Comparison of ENCODE assay signal across 17 cellular contexts in the genomic region with DNA sequence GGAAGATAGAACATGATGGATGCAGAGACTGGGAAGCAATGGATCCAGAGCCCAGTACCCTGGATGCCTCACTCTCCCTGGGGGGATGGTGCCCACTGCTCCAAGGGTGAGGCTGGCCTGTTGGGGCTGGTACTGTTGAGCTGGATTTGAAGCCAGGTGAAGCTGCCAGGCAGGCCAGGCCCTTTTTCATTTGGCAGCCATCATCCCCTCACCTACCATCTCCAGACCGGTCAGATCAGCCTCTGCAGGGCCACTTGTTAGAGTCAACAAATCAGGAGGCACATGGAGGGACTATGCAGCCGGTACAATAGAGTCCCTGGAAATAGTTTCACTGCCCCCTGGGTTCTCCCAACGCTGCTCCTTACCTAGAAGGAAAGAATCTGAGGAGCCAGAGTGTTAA. TPM values are rescaled to one million over a fixed set of nuclear protein-coding genes. Genes with fewer than 3 reads are reported as not detected.
A peak's percentile ranks its signal among the peaks of the same experiment; 100 is the strongest.
DNase-seq lines count a peak whose midpoint lies in the region; ATAC-seq and TF ChIP-seq lines count a peak whose summit lies in the region.
"Had no signal": no experiment of that assay in that cellular context is flagged by ENCODE, and none has a peak within 500 bp of the region (broad histone marks: within the 10 kb centered on the region; RNA-seq: fewer than 3 reads in every experiment).

No MANE protein-coding gene starts in this region.

- intact Hi-C loops in CD14-positive monocyte (cut with micrococcal nuclease) (no loop called here), natural killer cell (cut with micrococcal nuclease) (no loop called here)

- H3K36me3 Mint-ChIP-seq in CD14-positive monocyte (peaks cover 54 to 80% of the 10 kb centered on the region in 2 donors), natural killer cell (no peaks in the 10 kb centered on the region)
- peaks cover 20 to 63% of the 10 kb centered on the region in 2 donors for H3K36me3 Mint-ChIP-seq in activated naive CD4-positive, alpha-beta T cell treated with anti-CD3 and anti-CD28 coated beads, Interleukin-2, amount 50 U/mL, for 72 hours
- H3K36me3 Mint-ChIP-seq: brain had no signal

- peak overlapping the region in 1 of 2 experiments; percentile 45; a peak in 2 of 4 replicates for H3K4me3 ChIP-seq in DND-41 (ENCODE audit: low read depth in 1 of 2, low read length in 2 of 2)

- H3K27me3 Mint-ChIP-seq in CD14-positive monocyte (ENCODE audit: low read depth in 3 of 3) (peaks cover 0 to 2% (median 0%) of the 10 kb centered on the region in 3 donors), natural killer cell (ENCODE audit: low read depth in 2 of 2) (no peaks in the 10 kb centered on the region)
- H3K27me3 Mint-ChIP-seq: B cell had no signal

- peak overlapping the region; percentile 56 for H3K9ac ChIP-seq in DND-41 (ENCODE audit: low read depth, low read length)

- peaks cover 32% of the 10 kb centered on the region for H4K20me1 ChIP-seq in DND-41 (ENCODE audit: insufficient read depth, low read length)

- no peak for DNase-seq in CD14-positive monocyte (ENCODE audit: low spot score)
- no peak for DNase-seq in DND-41
- DNase-seq in activated naive CD4-positive, alpha-beta T cell treated with anti-CD3 and anti-CD28 coated beads, Interleukin-2, amount 50 U/mL, for 72 hours (ENCODE audit: low spot score in 2 of 2) = no peak
- DNase-seq in natural killer cell = no peak
- no peak for DNase-seq in NCI-H2227 (lab: John Stamatoyannopoulos, UW; ENCODE audit: unreplicated experiment)
- DNase-seq in OCI-M1 (lab: John Stamatoyannopoulos, UW) = no peak
- DNase-seq in substantia nigra (lab: John Stamatoyannopoulos, UW) = no peak
- DNase-seq: activated CD4-positive, CD25-positive, alpha-beta regulatory T cell; activated T-cell treated with anti-CD3 and anti-CD28 coated beads, Interleukin-2, amount 50 U/mL, for 48 hours; DMS53; NCI-H2081; NCI-H526 had no signal

- H3K4me1 Mint-ChIP-seq in CD14-positive monocyte = peaks cover 97% of the 10 kb centered on the region
- peaks cover 74 to 86% of the 10 kb centered on the region in 2 donors for H3K4me1 Mint-ChIP-seq in natural killer cell

- H3K27ac Mint-ChIP-seq in CD14-positive monocyte = peak overlapping the region; percentile 83 to 99 (median 92)
- peak overlapping the region; percentile 87 to 92 for H3K27ac Mint-ChIP-seq in activated naive CD4-positive, alpha-beta T cell treated with anti-CD3 and anti-CD28 coated beads, Interleukin-2, amount 50 U/mL, for 72 hours
- H3K27ac Mint-ChIP-seq in natural killer cell = peak overlapping the region; percentile 85 to 94
- H3K27ac Mint-ChIP-seq: B cell had no signal

- ATAC-seq in DND-41 (ENCODE audit: insufficient read depth, low read depth) (no peak), natural killer cell (no peak), HG02642 (IDR thresholded peaks at IDR 0.05; ENCODE audit: poor library complexity, unreplicated experiment) (no peak)
- ATAC-seq in activated naive CD4-positive, alpha-beta T cell treated with anti-CD3 and anti-CD28 coated beads, Interleukin-2, amount 50 U/mL, for 72 hours = no peak
- ATAC-seq: left lobe of liver, SK-N-SH treated with all-trans-retinoic acid at 6 μM for 48 hours had no signal

- peaks cover 98% of the 10 kb centered on the region for H3K79me2 ChIP-seq in DND-41 (ENCODE audit: insufficient read depth, low read length)

- TF ChIP-seq CTCF in CD14-positive monocyte (IDR thresholded peaks at IDR 0.05) (no peak), DND-41 (IDR thresholded peaks at IDR 0.05; ENCODE audit: borderline replicate concordance, extremely low read depth, low read length, poor library complexity, severe bottlenecking) (peak; percentile 30), natural killer cell (IDR thresholded peaks at IDR 0.05) (no peak)

- H3K9me3 Mint-ChIP-seq in CD14-positive monocyte (no peaks in the 10 kb centered on the region), natural killer cell (no peaks in the 10 kb centered on the region)
- no peaks in the 10 kb centered on the region for H3K9me3 Mint-ChIP-seq in activated naive CD4-positive, alpha-beta T cell treated with anti-CD3 and anti-CD28 coated beads, Interleukin-2, amount 50 U/mL, for 72 hours
- H3K9me3 Mint-ChIP-seq: brain had no signal

- H3K4me3 Mint-ChIP-seq in CD14-positive monocyte (peak overlapping the region in 1 of 2 donors; percentile 51), natural killer cell (no peak overlapping the region)
- H3K4me3 Mint-ChIP-seq: B cell had no signal

- peaks cover 85% of the 10 kb centered on the region for H3K36me3 ChIP-seq in DND-41 (ENCODE audit: insufficient read depth, low read length)

- H3K27me3 ChIP-seq in DND-41 (ENCODE audit: insufficient read depth, low read length, poor library complexity) = no peaks in the 10 kb centered on the region

- H3K4me2 ChIP-seq in DND-41 (ENCODE audit: insufficient read depth, low read length) = peak overlapping the region; percentile 56

- peaks cover 99% of the 10 kb centered on the region for H3K4me1 ChIP-seq in DND-41 (ENCODE audit: insufficient read depth, low read length)

- H3K27ac ChIP-seq in DND-41 (ENCODE audit: low read length) = peak overlapping the region; percentile 98
- H3K27ac ChIP-seq in substantia nigra (ENCODE audit: low read depth, low read length, poor library complexity, severe bottlenecking) = no peak overlapping the region

- H2AFZ ChIP-seq in DND-41 (ENCODE audit: low read depth, low read length) = no peak overlapping the region

- no peaks in the 10 kb centered on the region for H3K9me3 ChIP-seq in DND-41 (ENCODE audit: insufficient read depth, low read length, severe bottlenecking)

RNA-seq across cellular contexts. Expression of a gene that starts 5.9 kb away (rescaled TPM):
- polyA plus RNA-seq in CD14-positive monocyte = 100 to 1,000 TPM; 173 to 252 TPM
- total RNA-seq in activated naive CD4-positive, alpha-beta T cell treated with anti-CD3 and anti-CD28 coated beads, Interleukin-2, amount 50 U/mL, for 72 hours = 100 to 1,000 TPM in 1 of 2 donors, 10 to 100 TPM in 1; 94.3 to 153 TPM
- total RNA-seq in natural killer cell = 10 to 100 TPM; 48.0 to 57.7 (median 49.3) TPM

RNA-seq across cellular contexts. Expression of a gene that starts 11.3 kb away (rescaled TPM):
- 1 to 10 TPM; 2.9 to 6.2 TPM for polyA plus RNA-seq in CD14-positive monocyte
- 100 to 1,000 TPM; 222 to 258 TPM for total RNA-seq in activated naive CD4-positive, alpha-beta T cell treated with anti-CD3 and anti-CD28 coated beads, Interleukin-2, amount 50 U/mL, for 72 hours
- 10 to 100 TPM in 2 of 3 donors, 1 to 10 TPM in 1; 2.4 to 23.6 (median 11.3) TPM for total RNA-seq in natural killer cell

RNA-seq across cellular contexts. Expression of a gene that starts 51.8 kb away (rescaled TPM):
- polyA plus RNA-seq in CD14-positive monocyte = under 1 TPM in 1 of 2 donors, not detected in 1; 0.03 TPM
- total RNA-seq in activated naive CD4-positive, alpha-beta T cell treated with anti-CD3 and anti-CD28 coated beads, Interleukin-2, amount 50 U/mL, for 72 hours = 1 to 10 TPM; 4.1 to 4.8 TPM
- total RNA-seq in natural killer cell = 1 to 10 TPM; 1.4 to 2.4 (median 1.7) TPM
- total RNA-seq: left lobe of liver had no signal

RNA-seq across cellular contexts. Expression of a gene that starts 53.6 kb away (rescaled TPM):
- polyA plus RNA-seq in CD14-positive monocyte = 10 to 100 TPM; 12.1 to 14.0 TPM
- total RNA-seq in activated naive CD4-positive, alpha-beta T cell treated with anti-CD3 and anti-CD28 coated beads, Interleukin-2, amount 50 U/mL, for 72 hours = 10 to 100 TPM; 69.7 to 74.6 TPM
- total RNA-seq in natural killer cell = 10 to 100 TPM; 20.5 to 29.3 (median 28.2) TPM

RNA-seq across cellular contexts. Expression of a gene that starts 55.3 kb away (rescaled TPM):
- under 1 TPM; 0.18 to 0.76 TPM for polyA plus RNA-seq in CD14-positive monocyte
- total RNA-seq in activated naive CD4-positive, alpha-beta T cell treated with anti-CD3 and anti-CD28 coated beads, Interleukin-2, amount 50 U/mL, for 72 hours = 10 to 100 TPM; 21.4 to 42.4 TPM
- 10 to 100 TPM in 2 of 3 donors, 1 to 10 TPM in 1; 7.5 to 15.3 (median 11.7) TPM for total RNA-seq in natural killer cell

Comparison
In these comparisons a context has a peak if more than half of its experiments do, and no peak if none do; other contexts are left out.
1. RNA of a gene that starts 11.3 kb away (total RNA-seq): 222 to 258 TPM in activated naive CD4-positive, alpha-beta T cell treated with anti-CD3 and anti-CD28 coated beads, Interleukin-2, amount 50 U/mL, for 72 hours; 2.4 to 23.6 TPM in natural killer cell; every median in the first group is over 4 times any median in the second.
2. Peak in every context shown above with its lines, with median percentiles within 50 percentile points of each other: H3K27ac Mint-ChIP-seq.